9 cellular contexts compared by ENCODE assay signal in the genomic region with DNA sequence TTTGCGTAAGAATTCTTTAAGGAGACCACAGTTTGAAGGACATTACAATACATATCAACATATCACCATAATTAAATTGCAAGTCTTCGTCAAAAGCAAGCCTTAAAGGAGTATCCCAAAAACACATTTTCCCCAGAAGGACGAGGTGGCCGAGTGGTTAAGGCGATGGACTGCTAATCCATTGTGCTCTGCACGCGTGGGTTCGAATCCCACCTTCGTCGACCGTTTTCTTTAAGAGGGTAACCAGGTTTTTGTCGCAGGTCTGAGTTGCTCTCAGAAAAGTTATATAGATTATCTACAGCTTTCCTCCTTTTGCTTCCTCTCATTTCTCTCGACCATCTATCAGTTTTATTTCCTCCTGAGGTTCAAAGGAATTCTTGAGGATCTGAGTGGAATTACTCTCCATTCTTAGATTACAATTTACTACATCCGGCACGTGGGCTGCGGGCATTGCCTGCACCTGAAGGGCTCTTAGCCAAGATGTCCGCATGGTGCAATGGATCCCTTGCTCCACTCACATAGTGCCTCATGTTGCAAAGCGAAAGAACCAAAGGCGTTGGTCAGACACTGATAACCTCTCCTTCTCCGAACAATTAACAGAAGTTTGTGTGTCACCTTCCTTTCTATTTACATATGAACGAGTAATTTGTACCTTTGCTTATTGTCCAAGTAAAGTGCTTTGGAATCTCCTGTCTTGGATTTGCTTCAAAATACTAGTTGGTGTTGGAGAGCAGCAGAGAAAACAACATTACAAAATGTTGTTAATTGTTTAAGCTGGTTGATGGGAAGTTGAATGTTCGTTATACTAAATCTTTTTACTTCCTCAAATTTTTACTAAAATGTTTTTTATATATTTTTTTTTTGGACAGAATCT. TPM values are rescaled to one million over a fixed set of nuclear protein-coding genes. Genes with fewer than 3 reads are reported as not detected.
DNase-seq lines count a peak whose midpoint lies in the region; ATAC-seq and TF ChIP-seq lines count a peak whose summit lies in the region.
"Had no signal": no experiment of that assay in that cellular context is flagged by ENCODE, and none has a peak within 500 bp of the region (broad histone marks: within the 10 kb centered on the region; RNA-seq: fewer than 3 reads in every experiment).

No MANE protein-coding gene starts in this region.

- DNase-seq in BE2C (peak; percentile 64), HCEC 1CT (peak; percentile 37), T-helper 17 cell (no peak), hepatocyte (ENCODE audit: low spot score) (peak; percentile 27), SW480 (ENCODE audit: low spot score) (no peak)
- DNase-seq: WERI-Rb-1 had no signal

- no peak overlapping the region for H3K27ac Mint-ChIP-seq in T-helper 17 cell

- no peaks in the 10 kb centered on the region for H3K9me2 ChIP-seq in hepatocyte (replicated peaks; ENCODE audit: insufficient read depth)

- H3K36me3 ChIP-seq in BE2C (no peaks in the 10 kb centered on the region), hepatocyte (replicated peaks; ENCODE audit: insufficient read depth, low read depth) (no peaks in the 10 kb centered on the region)
- H3K36me3 ChIP-seq: WERI-Rb-1 had no signal

- peaks cover 66% of the 10 kb centered on the region for H3K27me3 Mint-ChIP-seq in T-helper 17 cell

- no peaks in the 10 kb centered on the region for H3K4me1 Mint-ChIP-seq in T-helper 17 cell

- H3K4me1 ChIP-seq in BE2C = no peaks in the 10 kb centered on the region
- H3K4me1 ChIP-seq in hepatocyte (ENCODE audit: insufficient read depth) = no peaks in the 10 kb centered on the region

- peak overlapping the region; percentile 87 for H3K4me2 ChIP-seq in hepatocyte

- 20% methylated on average over 22 of the region's 22 CpGs for WGBS in hepatocyte (ENCODE audit: low lambda C conversion rate, missing lambda C conversion rate)

- H3K36me3 Mint-ChIP-seq in T-helper 17 cell (ENCODE audit: low read depth) = peaks cover 5% of the 10 kb centered on the region

- H3K79me2 ChIP-seq in hepatocyte = no peaks in the 10 kb centered on the region

- H3K4me3 Mint-ChIP-seq in T-helper 17 cell = peak overlapping the region; percentile 3

- no peak overlapping the region for H2AFZ ChIP-seq in hepatocyte

- H3K4me3 ChIP-seq in BE2C (ENCODE audit: low read depth, low read length) (peak overlapping the region; percentile 77), hepatocyte (no peak overlapping the region)

- H4K20me1 ChIP-seq in hepatocyte (ENCODE audit: insufficient read depth, poor library complexity, severe bottlenecking) = no peaks in the 10 kb centered on the region

- peaks cover 13% of the 10 kb centered on the region for H3K27me3 ChIP-seq in BE2C
- peaks cover 31% of the 10 kb centered on the region for H3K27me3 ChIP-seq in hepatocyte

- ATAC-seq in T-helper 17 cell (no peak), HG02938 (IDR thresholded peaks at IDR 0.05; ENCODE audit: unreplicated experiment) (no peak), HG03139 (IDR thresholded peaks at IDR 0.05; ENCODE audit: unreplicated experiment) (no peak), HG02840 (IDR thresholded peaks at IDR 0.05; ENCODE audit: low FRiP score, unreplicated experiment) (no peak)

- no peaks in the 10 kb centered on the region for H3K9me3 ChIP-seq in BE2C
- H3K9me3 ChIP-seq in T-helper 17 cell (ENCODE audit: control insufficient read depth, low read length, poor library complexity, severe bottlenecking) = peaks cover 21% of the 10 kb centered on the region
- H3K9me3 ChIP-seq in hepatocyte (ENCODE audit: low read depth) = no peaks in the 10 kb centered on the region

- no peak overlapping the region for H3K27ac ChIP-seq in hepatocyte
- H3K27ac ChIP-seq: WERI-Rb-1 had no signal

- no peak for TF ChIP-seq CTCF in BE2C (IDR thresholded peaks at IDR 0.05; ENCODE audit: low read depth, low read length)
- no peak for TF ChIP-seq CTCF in hepatocyte (IDR thresholded peaks at IDR 0.05; ENCODE audit: poor library complexity)

RNA-seq across cellular contexts. Expression of gene POM121L2, which starts 14.0 kb away (rescaled TPM):
- polyA plus RNA-seq in BE2C (2012; ENCODE audit: insufficient read depth, insufficient read length, low read depth) = not detected
- total RNA-seq in T-helper 17 cell (not detected), hepatocyte (0.04 TPM in 1 of 2 replicates, not detected in the other)
- not detected in 2 replicates for polyA plus RNA-seq in hepatocyte

RNA-seq across cellular contexts. Expression of gene PRSS16, which starts 50.6 kb away (rescaled TPM):
- not detected for polyA plus RNA-seq in BE2C (2012; ENCODE audit: insufficient read depth, insufficient read length, low read depth)
- total RNA-seq in T-helper 17 cell (1 to 10 TPM in 1 of 2 donors, under 1 TPM in 1; 0.80 to 2.0 TPM), hepatocyte (9.9 and 11.2 TPM in 2 replicates)
- polyA plus RNA-seq in hepatocyte = 11.7 and 19.4 TPM in 2 replicates

Comparison
In these comparisons a context has a peak if more than half of its experiments do, and no peak if none do; other contexts are left out.
1. DNase-seq: peak in BE2C (single experiment), HCEC 1CT (single experiment) and hepatocyte (single experiment); none in T-helper 17 cell (0 of 3) and SW480 (single experiment).